Comparison of ENCODE assay signal across 8 cellular contexts in the genomic region with DNA sequence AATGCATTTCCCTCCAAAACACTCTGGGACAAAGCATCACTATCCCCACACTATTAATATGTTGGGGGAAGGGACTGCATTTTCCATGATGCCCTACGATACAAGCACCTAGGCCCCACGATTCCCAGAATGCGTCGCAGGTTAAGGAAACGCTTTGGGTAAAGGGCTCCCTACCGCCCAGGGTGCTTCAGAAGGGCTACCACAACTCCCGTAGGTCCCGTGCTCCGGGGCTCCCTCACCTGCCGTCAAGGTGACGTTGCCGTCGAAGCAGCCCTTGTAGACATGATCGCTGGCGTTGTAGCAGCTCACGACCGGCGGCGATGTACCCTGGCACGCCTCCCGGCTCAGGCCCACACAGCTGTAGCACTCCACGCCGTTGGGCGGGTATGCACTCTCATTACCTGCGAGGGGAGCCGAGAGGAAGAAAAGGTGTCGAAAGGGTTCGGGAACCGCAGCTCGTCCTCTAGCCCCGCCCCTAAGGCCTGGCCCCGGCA. TPM values are rescaled to one million over a fixed set of nuclear protein-coding genes. Genes with fewer than 3 reads are reported as not detected.
DNase-seq lines count a peak whose midpoint lies in the region; ATAC-seq, FAIRE-seq and TF ChIP-seq lines count a peak whose summit lies in the region.

No MANE protein-coding gene starts in this region.

- no peaks in the 10 kb centered on the region for H4K20me1 ChIP-seq in keratinocyte (ENCODE audit: control insufficient read depth, extremely low read depth, insufficient read depth, low read length)

- dilution Hi-C loops in keratinocyte (cut with MboI; ENCODE audit: extremely low pct_ligation_motif_present, low sequenced_read_pairs), result no loop called here

- H3K36me3 ChIP-seq in keratinocyte (ENCODE audit: control insufficient read depth in 2 of 2, extremely low read depth in 1 of 2, insufficient read depth in 2 of 2, low read length in 2 of 2), result peaks cover 7 to 19% of the 10 kb centered on the region in 2 experiments

- CTCF ChIA-PET in activated CD4-positive, alpha-beta T cell treated with anti-CD3 and anti-CD28 coated beads, Interleukin-2, amount 10 ng/mL, durations not matched to agents 7 days and 5 days (lab: Charles Lee), result interaction anchor here (0.6 to 1.8 kb wide), 10 partner anchors 11 to 205 kb away, joined by 3 to 13 read pairs (median 5); a partner anchor contains a TSS

- H3K4me3 Mint-ChIP-seq in activated CD4-positive, alpha-beta T cell treated with anti-CD3 and anti-CD28 coated beads, Interleukin-2, amount 10 ng/mL, durations not matched to agents 7 days and 5 days, result peak overlapping the region; percentile 90
- H3K4me3 Mint-ChIP-seq in activated naive CD8-positive, alpha-beta T cell, result peak overlapping the region; percentile 92

- POLR2A ChIA-PET in activated CD4-positive, alpha-beta T cell treated with anti-CD3 and anti-CD28 coated beads, Interleukin-2, amount 10 ng/mL, durations not matched to agents 7 days and 5 days (lab: Charles Lee), result interaction anchor here (1.7 kb wide), 1 partner anchor 24 kb away, joined by 7 read pairs; no protein-coding TSS in a partner anchor

- peaks cover 10% of the 10 kb centered on the region for H3K79me2 ChIP-seq in keratinocyte (ENCODE audit: control insufficient read depth, insufficient read depth, low read length)

- TF ChIP-seq CTCF in keratinocyte (optimal IDR thresholded peaks at IDR 0.05 in 1 of 3, IDR thresholded peaks at IDR 0.05 in 1 of 3, conservative IDR thresholded peaks at IDR 0.05 in 1 of 3; ENCODE audit: extremely low read depth in 1 of 3, insufficient read depth in 2 of 3, low read length in 3 of 3), result peak in 1 of 3 experiments; percentile 14

- H3K9ac ChIP-seq in keratinocyte (ENCODE audit: control insufficient read depth, extremely low read depth, insufficient read depth, low read length), result peak overlapping the region; percentile 71

- H3K9me3 Mint-ChIP-seq in activated CD4-positive, alpha-beta T cell treated with anti-CD3 and anti-CD28 coated beads, Interleukin-2, amount 10 ng/mL, durations not matched to agents 7 days and 5 days, result no peaks in the 10 kb centered on the region
- H3K9me3 Mint-ChIP-seq in activated naive CD8-positive, alpha-beta T cell (ENCODE audit: low read depth), result no peaks in the 10 kb centered on the region

- ATAC-seq in GM19463 (IDR thresholded peaks at IDR 0.05; ENCODE audit: unreplicated experiment) (no peak), HG03097 (IDR thresholded peaks at IDR 0.05; ENCODE audit: low FRiP score, unreplicated experiment) (no peak)

- H3K4me3 ChIP-seq in keratinocyte (ENCODE audit: control insufficient read depth in 2 of 3, extremely low read depth in 1 of 3, insufficient read depth in 2 of 3, low read depth in 1 of 3, low read length in 3 of 3), result peak overlapping the region; percentile 29 to 73 (median 65)

- H2AFZ ChIP-seq in keratinocyte (ENCODE audit: control insufficient read depth, low read length), result peak overlapping the region; percentile 86

- no peaks in the 10 kb centered on the region for H3K27me3 Mint-ChIP-seq in activated CD4-positive, alpha-beta T cell treated with anti-CD3 and anti-CD28 coated beads, Interleukin-2, amount 10 ng/mL, durations not matched to agents 7 days and 5 days
- H3K27me3 Mint-ChIP-seq in activated naive CD8-positive, alpha-beta T cell, result no peaks in the 10 kb centered on the region

- H3K9me1 ChIP-seq in keratinocyte (ENCODE audit: control insufficient read depth, extremely low read depth, insufficient read depth, low read length), result peaks cover 2% of the 10 kb centered on the region

- no peaks in the 10 kb centered on the region for H3K27me3 ChIP-seq in keratinocyte (ENCODE audit: control insufficient read depth, extremely low read depth, insufficient read depth, low read length)

- no peaks in the 10 kb centered on the region for H3K36me3 Mint-ChIP-seq in activated CD4-positive, alpha-beta T cell treated with anti-CD3 and anti-CD28 coated beads, Interleukin-2, amount 10 ng/mL, durations not matched to agents 7 days and 5 days (ENCODE audit: low read depth)
- H3K36me3 Mint-ChIP-seq in activated naive CD8-positive, alpha-beta T cell, result peaks cover 2% of the 10 kb centered on the region

- H3K27ac Mint-ChIP-seq in activated CD4-positive, alpha-beta T cell treated with anti-CD3 and anti-CD28 coated beads, Interleukin-2, amount 10 ng/mL, durations not matched to agents 7 days and 5 days, result peak overlapping the region; percentile 98
- H3K27ac Mint-ChIP-seq in activated naive CD8-positive, alpha-beta T cell, result peak overlapping the region; percentile 94

- peak overlapping the region; percentile 90 for H3K4me2 ChIP-seq in keratinocyte (ENCODE audit: control insufficient read depth, extremely low read depth, insufficient read depth, low read depth, low read length)

- H3K4me1 Mint-ChIP-seq in activated CD4-positive, alpha-beta T cell treated with anti-CD3 and anti-CD28 coated beads, Interleukin-2, amount 10 ng/mL, durations not matched to agents 7 days and 5 days, result peaks cover 33% of the 10 kb centered on the region
- H3K4me1 Mint-ChIP-seq in activated naive CD8-positive, alpha-beta T cell (ENCODE audit: low read depth), result peaks cover 47% of the 10 kb centered on the region

- DNase-seq in activated CD4-positive, alpha-beta T cell treated with anti-CD3 and anti-CD28 coated beads, Interleukin-2, amount 10 ng/mL, durations not matched to agents 7 days and 5 days, result no peak
- no peak for DNase-seq in activated CD4-positive, alpha-beta T cell treated with anti-CD3 and anti-CD28 coated beads, Interleukin-2, amount 50 U/mL, for 1 hour
- DNase-seq in keratinocyte (ENCODE audit: low read depth, low spot score), result no peak
- DNase-seq in substantia nigra (lab: John Stamatoyannopoulos, UW), result no peak
- DNase-seq in mucosa of gallbladder (ENCODE audit: low spot score), result no peak

- peak overlapping the region; percentile 66 for H3K27ac ChIP-seq in keratinocyte (ENCODE audit: control insufficient read depth, insufficient read depth, low read length)
- peak overlapping the region; percentile 26 for H3K27ac ChIP-seq in substantia nigra (ENCODE audit: low read depth, low read length, poor library complexity, severe bottlenecking)

- H3K4me1 ChIP-seq in keratinocyte (ENCODE audit: control insufficient read depth, extremely low read depth, insufficient read depth, low read length), result peaks cover 29% of the 10 kb centered on the region

- peak; percentile 17 for FAIRE-seq in keratinocyte (lab: Jason Lieb, UNC)

- H3K9me3 ChIP-seq in keratinocyte (ENCODE audit: control insufficient read depth, low read depth, low read length), result no peaks in the 10 kb centered on the region

RNA-seq across cellular contexts. Expression of a gene that starts 2.5 kb away (rescaled TPM):
- total RNA-seq in activated CD4-positive, alpha-beta T cell treated with anti-CD3 and anti-CD28 coated beads, Interleukin-2, amount 10 ng/mL, durations not matched to agents 7 days and 5 days, result under 1 TPM; 0.73 to 0.84 TPM
- 163 to 303 TPM (median 166 TPM) in 3 replicates for polyA plus RNA-seq in keratinocyte
- polyA plus RNA-seq in keratinocyte (2011; ENCODE audit: low read depth), result 170 TPM
- 74.3 and 111 TPM in 2 replicates for polyA plus RNA-seq in keratinocyte (2011; cell fraction: cytosol; rRNA removed)
- 507 and 546 TPM in 2 replicates for polyA plus RNA-seq in keratinocyte (2011; cell fraction: nucleus; rRNA removed)
- polyA plus RNA-seq in keratinocyte (2012; ENCODE audit: low replicate concordance), result 196 and 682 TPM in 2 replicates
- 74.7 to 199 TPM (median 145 TPM) in 3 replicates for polyA minus RNA-seq in keratinocyte
- 127 TPM for polyA minus RNA-seq in keratinocyte (2011; cell fraction: cytosol; rRNA and poly(A)+ RNA removed)
- polyA minus RNA-seq in keratinocyte (2011; cell fraction: nucleus; rRNA and poly(A)+ RNA removed), result 228 and 253 TPM in 2 replicates
- total RNA-seq in mucosa of gallbladder, result 1.6 TPM

RNA-seq across cellular contexts. Expression of a gene that starts 41.6 kb away (rescaled TPM):
- 10 to 100 TPM; 11.9 to 18.6 TPM for total RNA-seq in activated CD4-positive, alpha-beta T cell treated with anti-CD3 and anti-CD28 coated beads, Interleukin-2, amount 10 ng/mL, durations not matched to agents 7 days and 5 days
- polyA plus RNA-seq in keratinocyte, result 6.1 to 9.8 TPM (median 6.7 TPM) in 3 replicates
- polyA plus RNA-seq in keratinocyte (2011; ENCODE audit: low read depth), result 33.2 TPM
- polyA plus RNA-seq in keratinocyte (2011; cell fraction: cytosol; rRNA removed), result 3.1 and 8.6 TPM in 2 replicates
- polyA plus RNA-seq in keratinocyte (2011; cell fraction: nucleus; rRNA removed), result 18.6 and 24.0 TPM in 2 replicates
- polyA plus RNA-seq in keratinocyte (2012; ENCODE audit: low replicate concordance), result 7.2 and 32.9 TPM in 2 replicates
- polyA minus RNA-seq in keratinocyte, result 4.3 to 7.6 TPM (median 6.4 TPM) in 3 replicates
- polyA minus RNA-seq in keratinocyte (2011; cell fraction: cytosol; rRNA and poly(A)+ RNA removed), result 12.3 TPM
- polyA minus RNA-seq in keratinocyte (2011; cell fraction: nucleus; rRNA and poly(A)+ RNA removed), result 16.4 and 21.0 TPM in 2 replicates
- 35.3 TPM for total RNA-seq in mucosa of gallbladder

RNA-seq across cellular contexts. Expression of a gene that starts 48.2 kb away (rescaled TPM):
- total RNA-seq in activated CD4-positive, alpha-beta T cell treated with anti-CD3 and anti-CD28 coated beads, Interleukin-2, amount 10 ng/mL, durations not matched to agents 7 days and 5 days, result not detected
- polyA plus RNA-seq in keratinocyte, result 0.18 TPM in 1 of 3 replicates, not detected in the others
- polyA plus RNA-seq in keratinocyte (2011; ENCODE audit: low read depth), result 1.5 TPM
- polyA plus RNA-seq in keratinocyte (2011; cell fraction: cytosol; rRNA removed), result 0.11 TPM in 1 of 2 replicates, not detected in the other
- 0.15 and 0.23 TPM in 2 replicates for polyA plus RNA-seq in keratinocyte (2011; cell fraction: nucleus; rRNA removed)
- polyA plus RNA-seq in keratinocyte (2012; ENCODE audit: low replicate concordance), result 1.4 TPM in 1 of 2 replicates, not detected in the other
- polyA minus RNA-seq in keratinocyte, result not detected in 3 replicates
- not detected for polyA minus RNA-seq in keratinocyte (2011; cell fraction: cytosol; rRNA and poly(A)+ RNA removed)
- polyA minus RNA-seq in keratinocyte (2011; cell fraction: nucleus; rRNA and poly(A)+ RNA removed), result not detected in 2 replicates
- not detected for total RNA-seq in mucosa of gallbladder
